ENCODE assay signal across 22 cellular contexts in genomic region chr5:158917731-158918130, GRCh38.
DNase-seq lines count a peak whose midpoint lies in the region; ATAC-seq, FAIRE-seq and TF ChIP-seq lines count a peak whose summit lies in the region.
"Had no signal": no experiment of that assay in that cellular context is flagged by ENCODE, and none has a peak within 500 bp of the region (broad histone marks: within the 10 kb centered on the region; RNA-seq: fewer than 3 reads in every experiment).

No MANE protein-coding gene starts in this region.

- H3K27ac ChIP-seq in heart left ventricle (peak overlapping the region in 7 of 12 donors; percentile 10 to 47 (median 35)), right lobe of liver (no peak overlapping the region), kidney (ENCODE audit: low read depth in 2 of 2, low read length in 2 of 2) (no peak overlapping the region)
- H3K27ac ChIP-seq: GM23248 had no signal

- CTCF ChIA-PET in Caco-2 (lab: Charles Lee): no interaction called here

- POLR2A ChIA-PET in Caco-2 (lab: Charles Lee): no interaction called here

- intact Hi-C loops in Right ventricle myocardium superior (cut with DNase I): no loop called here
- intact Hi-C loops in cardiac septum (cut with DNase I): no loop called here
- intact Hi-C loops in heart left ventricle (cut with DNase I): no loop called here
- intact Hi-C loops in right lobe of liver (cut with DNase I): no loop called here
- intact Hi-C loops in kidney (cut with DNase I): no loop called here
- intact Hi-C loops in Caco-2 (cut with micrococcal nuclease; ENCODE audit: unreplicated experiment): no loop called here

- H3K4me1 Mint-ChIP-seq in Caco-2 (ENCODE audit: low read depth, unreplicated experiment): no peaks in the 10 kb centered on the region
- H3K4me1 Mint-ChIP-seq: CD4-positive, CD25-positive, alpha-beta regulatory T cell had no signal

- H3K36me3 ChIP-seq in heart left ventricle (no peaks in the 10 kb centered on the region), right lobe of liver (no peaks in the 10 kb centered on the region), kidney (ENCODE audit: control insufficient read depth in 1 of 2, insufficient read depth in 2 of 2, low read length in 2 of 2) (no peaks in the 10 kb centered on the region), Caco-2 (ENCODE audit: control insufficient read depth, insufficient read depth, low read length) (no peaks in the 10 kb centered on the region)

- no peaks in the 10 kb centered on the region for H3K36me3 Mint-ChIP-seq in Caco-2 (ENCODE audit: insufficient read depth, unreplicated experiment)
- H3K36me3 Mint-ChIP-seq: CD4-positive, CD25-positive, alpha-beta regulatory T cell had no signal

- ATAC-seq in Right ventricle myocardium superior (ENCODE audit: poor library complexity) (peak; percentile 68), heart left ventricle (peak; percentile 51 to 89 (median 76)), right lobe of liver (peak; percentile 41 to 83 (median 44))
- ATAC-seq: K562 had no signal

- TF ChIP-seq CTCF in heart left ventricle (IDR thresholded peaks at IDR 0.05) (no peak), right lobe of liver (IDR thresholded peaks at IDR 0.05) (no peak), kidney (IDR thresholded peaks at IDR 0.05; ENCODE audit: borderline replicate concordance, extremely low read depth, insufficient read depth) (no peak), Caco-2 (IDR thresholded peaks at IDR 0.05; ENCODE audit: insufficient read depth in 1 of 2, low read depth in 1 of 2, low read length in 1 of 2, severe bottlenecking in 1 of 2, unreplicated experiment in 1 of 2) (no peak)

- no peak for DNase-seq in Right ventricle myocardium superior
- no peak for DNase-seq in cardiac septum (ENCODE audit: low spot score)
- DNase-seq in heart left ventricle: peak in 4 of 5 donors; percentile 27 to 47 (median 34)
- no peak for DNase-seq in right lobe of liver
- DNase-seq in kidney: no peak
- DNase-seq in Caco-2: no peak
- DNase-seq in NCI-H345 (lab: John Stamatoyannopoulos, UW): no peak
- DNase-seq: 8988T; ACHN; CD4-positive, CD25-positive, alpha-beta regulatory T cell; GM23248; H7; NCI-H1105 treated with DMSO at 0.1 percent for 48 hours; NCI-H146; NCI-H1930; NCI-H2107; NCI-H446; NCI-H524 treated with DMSO at 0.1 percent for 48 hours; NCI-H774; SHP77 had no signal

- no peak overlapping the region for H3K27ac Mint-ChIP-seq in Caco-2 (ENCODE audit: unreplicated experiment)
- H3K27ac Mint-ChIP-seq: CD4-positive, CD25-positive, alpha-beta regulatory T cell had no signal

- 35 to 57% (median 51%) methylated on average over 3 of the region's 3 CpGs for WGBS in heart left ventricle, 4 donors
- 53% methylated on average over 3 of the region's 3 CpGs for WGBS in right lobe of liver (ENCODE audit: insufficient coverage, low coverage, low lambda C conversion rate, missing lambda C conversion rate)

- no peak overlapping the region for H3K9ac ChIP-seq in kidney (ENCODE audit: low read length in 2 of 2)
- H3K9ac ChIP-seq: GM23248 had no signal

- H3K27me3 ChIP-seq in heart left ventricle (no peaks in the 10 kb centered on the region), right lobe of liver (no peaks in the 10 kb centered on the region), Caco-2 (replicated peaks; ENCODE audit: control insufficient read depth, insufficient read depth, low read length) (no peaks in the 10 kb centered on the region)

- H3K4me1 ChIP-seq in heart left ventricle: peaks cover 0 to 28% (median 14%) of the 10 kb centered on the region in 12 donors
- H3K4me1 ChIP-seq in right lobe of liver: no peaks in the 10 kb centered on the region
- no peaks in the 10 kb centered on the region for H3K4me1 ChIP-seq in kidney (ENCODE audit: control insufficient read depth in 1 of 2, insufficient read depth in 1 of 2, low read depth in 1 of 2, low read length in 2 of 2)
- no peaks in the 10 kb centered on the region for H3K4me1 ChIP-seq in Caco-2

- BruUV-seq in Caco-2 (replicated peaks; lab: Mats Ljungman, UMichigan): no TSS peak

- no peak overlapping the region for H3K4me3 ChIP-seq in heart left ventricle
- H3K4me3 ChIP-seq in right lobe of liver: no peak overlapping the region
- H3K4me3 ChIP-seq in kidney (ENCODE audit: low read length in 2 of 2): no peak overlapping the region
- no peak overlapping the region for H3K4me3 ChIP-seq in Caco-2 (ENCODE audit: low read depth, low read length)
- H3K4me3 ChIP-seq: GM23248, K562 had no signal

- no peaks in the 10 kb centered on the region for H3K9me3 ChIP-seq in heart left ventricle
- no peaks in the 10 kb centered on the region for H3K9me3 ChIP-seq in right lobe of liver
- no peaks in the 10 kb centered on the region for H3K9me3 ChIP-seq in kidney (ENCODE audit: control insufficient read depth in 1 of 2, low read length in 2 of 2)
- H3K9me3 ChIP-seq in Caco-2: no peaks in the 10 kb centered on the region

- no peak for FAIRE-seq in kidney (lab: Jason Lieb, UNC)
- FAIRE-seq: D721Med, K562 had no signal

- TF ChIP-seq POLR2A in heart left ventricle (IDR thresholded peaks at IDR 0.05) (no peak), right lobe of liver (IDR thresholded peaks at IDR 0.05) (no peak)

- H3K27me3 Mint-ChIP-seq in Caco-2 (ENCODE audit: insufficient read depth, unreplicated experiment): peaks cover 23% of the 10 kb centered on the region

- no peaks in the 10 kb centered on the region for H3K9me3 Mint-ChIP-seq in Caco-2 (ENCODE audit: unreplicated experiment)
- H3K9me3 Mint-ChIP-seq: CD4-positive, CD25-positive, alpha-beta regulatory T cell had no signal

- H3K4me3 Mint-ChIP-seq in Caco-2 (ENCODE audit: unreplicated experiment): no peak overlapping the region
- H3K4me3 Mint-ChIP-seq: CD4-positive, CD25-positive, alpha-beta regulatory T cell had no signal

Comparison
In these comparisons a context has a peak if more than half of its experiments do, and no peak if none do; other contexts are left out.
1. DNase-seq: peak in heart left ventricle (4 of 5); none in Right ventricle myocardium superior (single experiment), cardiac septum (single experiment), right lobe of liver (0 of 3), kidney (single experiment), Caco-2 (0 of 2) and NCI-H345 (single experiment).
2. H3K27ac ChIP-seq: peak in heart left ventricle (7 of 12); none in right lobe of liver (0 of 3) and kidney (0 of 2).
3. Peak in every context shown above with its lines, with median percentiles within 50 percentile points of each other: ATAC-seq.